ENCODE assay signal across 8 cellular contexts in the genomic region with DNA sequence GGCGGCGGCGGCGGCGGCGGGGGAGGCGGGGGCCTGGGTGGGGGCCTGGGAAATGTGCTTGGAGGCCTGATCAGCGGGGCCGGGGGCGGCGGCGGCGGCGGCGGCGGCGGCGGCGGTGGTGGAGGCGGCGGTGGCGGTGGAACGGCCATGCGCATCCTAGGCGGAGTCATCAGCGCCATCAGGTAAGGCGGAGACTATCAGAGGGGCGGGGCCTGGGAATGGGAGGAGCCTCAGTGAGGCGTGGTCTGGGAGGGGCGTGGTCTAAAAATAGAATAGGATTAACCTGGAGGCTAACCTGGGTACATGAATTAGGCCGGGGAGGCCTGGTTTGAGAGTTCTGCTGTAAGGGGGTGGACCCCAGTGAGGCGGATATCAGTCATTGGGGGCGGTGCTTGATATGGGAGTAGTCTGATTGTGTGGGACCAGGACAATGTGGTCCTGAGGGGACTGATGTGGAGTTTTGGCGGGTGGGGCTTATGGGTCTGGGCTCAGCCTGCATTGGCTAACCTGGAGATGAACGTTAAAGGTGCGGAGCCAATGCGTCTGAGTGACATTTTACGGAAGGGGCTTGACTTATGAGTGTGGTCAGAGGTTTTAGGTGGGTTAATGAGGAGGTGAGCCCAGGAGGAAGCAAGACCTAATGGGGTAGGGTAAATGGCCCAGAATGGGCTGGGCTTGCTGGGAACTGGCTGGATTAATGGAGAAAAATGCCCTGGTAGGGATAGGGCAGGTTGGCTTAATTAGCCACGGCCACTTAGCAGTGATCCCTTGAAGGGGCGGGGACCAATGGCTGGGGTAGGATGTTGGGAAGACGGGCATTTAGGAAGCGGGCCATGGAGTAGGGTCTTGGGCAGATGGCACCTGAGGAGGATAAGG. TPM values are rescaled to one million over a fixed set of nuclear protein-coding genes. Genes with fewer than 3 reads are reported as not detected.
DNase-seq lines count a peak whose midpoint lies in the region; TF ChIP-seq lines count a peak whose summit lies in the region.

No MANE protein-coding gene starts in this region.

- H3K4me1 ChIP-seq in GM23248 (ENCODE audit: insufficient read depth) (peaks cover 17% of the 10 kb centered on the region), subcutaneous abdominal adipose tissue (ENCODE audit: control insufficient read depth in 5 of 5, insufficient read depth in 5 of 5, low read length in 5 of 5) (peaks cover 0 to 25% (median 22%) of the 10 kb centered on the region in 5 donors)

- H4K20me1 ChIP-seq in GM23248 (ENCODE audit: insufficient read depth): peaks cover 7% of the 10 kb centered on the region; the same call in 1 of the 2 replicates

- peak overlapping the region; percentile 97 for H3K4me3 ChIP-seq in GM23248
- peak overlapping the region in 4 of 5 donors; percentile 50 to 99 (median 96) for H3K4me3 ChIP-seq in subcutaneous abdominal adipose tissue (ENCODE audit: low read depth in 1 of 5, low read length in 5 of 5)

- H2AFZ ChIP-seq in GM23248: no peak overlapping the region; the same call in 1 of the 2 replicates

- H3F3A ChIP-seq in GM23248 (ENCODE audit: insufficient read depth): 0 out of 2 replicates have a peak, but pooled peaks cover 3% of the 10 kb centered on the region

- no peaks in the 10 kb centered on the region for H3K9me3 ChIP-seq in GM23248 (ENCODE audit: low read depth)
- no peaks in the 10 kb centered on the region for H3K9me3 ChIP-seq in subcutaneous abdominal adipose tissue (ENCODE audit: control insufficient read depth in 5 of 5, low read length in 5 of 5)

- CTCF ChIA-PET in Calu3 (lab: Charles Lee): no interaction called here
- CTCF ChIA-PET in activated naive CD4-positive, alpha-beta T cell treated with anti-CD3 and anti-CD28 coated beads, Interleukin-2, amount 10 ng/mL, durations not matched to agents 7 days and 5 days (lab: Charles Lee): no interaction called here

- H3K27me3 ChIP-seq in GM23248 (replicated peaks; ENCODE audit: insufficient read depth) (no peaks in the 10 kb centered on the region), subcutaneous abdominal adipose tissue (ENCODE audit: control insufficient read depth in 5 of 5, insufficient read depth in 4 of 5, low read length in 5 of 5) (no peaks in the 10 kb centered on the region)

- TF ChIP-seq CTCF in Calu3 (IDR thresholded peaks at IDR 0.05; ENCODE audit: unreplicated experiment): no peak

- no peaks in the 10 kb centered on the region for H3K9me2 ChIP-seq in GM23248 (ENCODE audit: insufficient read depth)

- peaks cover 21% of the 10 kb centered on the region for H3K4me1 Mint-ChIP-seq in Calu3 (ENCODE audit: low read depth, unreplicated experiment)
- H3K4me1 Mint-ChIP-seq in activated naive CD4-positive, alpha-beta T cell treated with anti-CD3 and anti-CD28 coated beads, Interleukin-2, amount 10 ng/mL, durations not matched to agents 7 days and 5 days: peaks cover 36% of the 10 kb centered on the region

- DNase-seq in Calu3 (peak; percentile 95), GM23248 (peak; percentile 93), NAMALWA (ENCODE audit: low spot score) (peak; percentile 91), SK-N-DZ (ENCODE audit: low spot score) (peak; percentile 74), globus pallidus (ENCODE audit: low spot score) (peak; percentile 57), nucleus accumbens (lab: John Stamatoyannopoulos, UW) (peak in 53 of 56 donors; percentile 10 to 87 (median 58))
- DNase-seq in activated naive CD4-positive, alpha-beta T cell treated with anti-CD3 and anti-CD28 coated beads, Interleukin-2, amount 10 ng/mL, durations not matched to agents 7 days and 5 days: peak; percentile 92

- peak overlapping the region; percentile 93 for H3K27ac ChIP-seq in GM23248
- peak overlapping the region; percentile 99 for H3K27ac ChIP-seq in subcutaneous abdominal adipose tissue (ENCODE audit: low read depth, low read length)

- no peaks in the 10 kb centered on the region for H3K27me3 Mint-ChIP-seq in Calu3 (ENCODE audit: unreplicated experiment)
- no peaks in the 10 kb centered on the region for H3K27me3 Mint-ChIP-seq in activated naive CD4-positive, alpha-beta T cell treated with anti-CD3 and anti-CD28 coated beads, Interleukin-2, amount 10 ng/mL, durations not matched to agents 7 days and 5 days

- H3K9ac ChIP-seq in GM23248: peak overlapping the region; percentile 97
- H3K9ac ChIP-seq in subcutaneous abdominal adipose tissue (ENCODE audit: low read length in 5 of 5): peak overlapping the region in 2 of 5 donors; percentile 2 to 37

- no TSS peak for BruUV-seq in Calu3 (replicated peaks; lab: Mats Ljungman, UMichigan)

- peak overlapping the region; percentile 99 for H3K27ac Mint-ChIP-seq in Calu3 (ENCODE audit: unreplicated experiment)
- peak overlapping the region; percentile 96 for H3K27ac Mint-ChIP-seq in activated naive CD4-positive, alpha-beta T cell treated with anti-CD3 and anti-CD28 coated beads, Interleukin-2, amount 10 ng/mL, durations not matched to agents 7 days and 5 days

- peaks cover 55% of the 10 kb centered on the region for H3K79me2 ChIP-seq in GM23248 (ENCODE audit: insufficient read depth)

- in situ Hi-C loops in GM23248 (cut with MboI): no loop called here

- intact Hi-C loops in Calu3 (cut with micrococcal nuclease; ENCODE audit: unreplicated experiment): no loop called here

- 20 to 34% methylated on average over 21 to 42 of the region's 42 CpGs for WGBS in GM23248 (ENCODE audit: low coverage in 1 of 2, low lambda C conversion rate in 2 of 2, missing lambda C conversion rate in 2 of 2), 2 experiments

- peaks cover 82% of the 10 kb centered on the region for H3K36me3 Mint-ChIP-seq in Calu3 (ENCODE audit: insufficient read depth, unreplicated experiment)
- H3K36me3 Mint-ChIP-seq in activated naive CD4-positive, alpha-beta T cell treated with anti-CD3 and anti-CD28 coated beads, Interleukin-2, amount 10 ng/mL, durations not matched to agents 7 days and 5 days: peaks cover 31% of the 10 kb centered on the region

- peaks cover 3% of the 10 kb centered on the region for H3K9me3 Mint-ChIP-seq in Calu3 (ENCODE audit: low read depth, unreplicated experiment)
- H3K9me3 Mint-ChIP-seq in activated naive CD4-positive, alpha-beta T cell treated with anti-CD3 and anti-CD28 coated beads, Interleukin-2, amount 10 ng/mL, durations not matched to agents 7 days and 5 days: peaks cover 3% of the 10 kb centered on the region

- H3K4me3 Mint-ChIP-seq in Calu3 (ENCODE audit: low read depth, unreplicated experiment): peak overlapping the region; percentile 95
- peak overlapping the region; percentile 96 for H3K4me3 Mint-ChIP-seq in activated naive CD4-positive, alpha-beta T cell treated with anti-CD3 and anti-CD28 coated beads, Interleukin-2, amount 10 ng/mL, durations not matched to agents 7 days and 5 days

- H3K36me3 ChIP-seq in GM23248 (ENCODE audit: low read depth): peaks cover 30% of the 10 kb centered on the region
- H3K36me3 ChIP-seq in subcutaneous abdominal adipose tissue (ENCODE audit: control insufficient read depth in 5 of 5, insufficient read depth in 5 of 5, low read length in 5 of 5): peaks cover 3 to 38% (median 36%) of the 10 kb centered on the region in 5 donors

- peak overlapping the region; percentile 64 for H3K4me2 ChIP-seq in GM23248 (ENCODE audit: unreplicated experiment)

RNA-seq across cellular contexts. Expression of gene CAPNS1, which starts 1.4 kb away (rescaled TPM):
- 823 and 894 TPM in 2 replicates for total RNA-seq in Calu3 (2022)
- 540 and 588 TPM in 2 replicates for total RNA-seq in GM23248 (2014; rRNA removed; shearing (Covaris generic))
- polyA plus RNA-seq in GM23248 (2016; fragmentation: Nextera tagmentation; extraction: Ambion mirVana): 344 and 353 TPM in 2 replicates
- polyA plus RNA-seq in SK-N-DZ (2014; cell fraction: cytosol; rRNA removed): 156 and 192 TPM in 2 replicates
- polyA plus RNA-seq in SK-N-DZ (2014; cell fraction: nucleus; rRNA removed): 46.4 and 72.4 TPM in 2 replicates

RNA-seq across cellular contexts. Expression of gene COX7A1, which starts 11.0 kb away (rescaled TPM):
- total RNA-seq in Calu3 (2022): not detected in 2 replicates
- total RNA-seq in GM23248 (2014; rRNA removed; shearing (Covaris generic)): 8.4 and 9.2 TPM in 2 replicates
- polyA plus RNA-seq in GM23248 (2016; fragmentation: Nextera tagmentation; extraction: Ambion mirVana): 93.2 and 95.6 TPM in 2 replicates
- not detected in 2 replicates for polyA plus RNA-seq in SK-N-DZ (2014; cell fraction: cytosol; rRNA removed)
- not detected in 2 replicates for polyA plus RNA-seq in SK-N-DZ (2014; cell fraction: nucleus; rRNA removed)

RNA-seq across cellular contexts. Expression of gene TBCB, which starts 26.0 kb away (rescaled TPM):
- total RNA-seq in Calu3 (2022): 204 and 210 TPM in 2 replicates
- total RNA-seq in GM23248 (2014; rRNA removed; shearing (Covaris generic)): 221 and 304 TPM in 2 replicates
- 279 and 292 TPM in 2 replicates for polyA plus RNA-seq in GM23248 (2016; fragmentation: Nextera tagmentation; extraction: Ambion mirVana)
- polyA plus RNA-seq in SK-N-DZ (2014; cell fraction: cytosol; rRNA removed): 281 and 357 TPM in 2 replicates
- polyA plus RNA-seq in SK-N-DZ (2014; cell fraction: nucleus; rRNA removed): 171 and 185 TPM in 2 replicates

RNA-seq across cellular contexts. Expression of gene POLR2I, which starts 26.6 kb away (rescaled TPM):
- 91.6 and 92.2 TPM in 2 replicates for total RNA-seq in Calu3 (2022)
- 44.1 and 44.4 TPM in 2 replicates for total RNA-seq in GM23248 (2014; rRNA removed; shearing (Covaris generic))
- 130 and 143 TPM in 2 replicates for polyA plus RNA-seq in GM23248 (2016; fragmentation: Nextera tagmentation; extraction: Ambion mirVana)
- 99.7 and 132 TPM in 2 replicates for polyA plus RNA-seq in SK-N-DZ (2014; cell fraction: cytosol; rRNA removed)
- 56.2 and 91.9 TPM in 2 replicates for polyA plus RNA-seq in SK-N-DZ (2014; cell fraction: nucleus; rRNA removed)

RNA-seq across cellular contexts. Expression of gene OVOL3, which starts 30.3 kb away (rescaled TPM):
- not detected in 2 replicates for total RNA-seq in Calu3 (2022)
- not detected in 2 replicates for total RNA-seq in GM23248 (2014; rRNA removed; shearing (Covaris generic))
- polyA plus RNA-seq in GM23248 (2016; fragmentation: Nextera tagmentation; extraction: Ambion mirVana): not detected in 2 replicates
- polyA plus RNA-seq in SK-N-DZ (2014; cell fraction: cytosol; rRNA removed): 0.30 TPM in 1 of 2 replicates, not detected in the other
- 0.71 TPM in 1 of 2 replicates, not detected in the other for polyA plus RNA-seq in SK-N-DZ (2014; cell fraction: nucleus; rRNA removed)

Comparison
In these comparisons a context has a peak if more than half of its experiments do, and no peak if none do; other contexts are left out.
1. Peak in every context shown above with its lines: DNase-seq, H3K4me3 ChIP-seq and H3K27ac ChIP-seq.